ENCODE assay signal across 1 cellular context in the genomic region with DNA sequence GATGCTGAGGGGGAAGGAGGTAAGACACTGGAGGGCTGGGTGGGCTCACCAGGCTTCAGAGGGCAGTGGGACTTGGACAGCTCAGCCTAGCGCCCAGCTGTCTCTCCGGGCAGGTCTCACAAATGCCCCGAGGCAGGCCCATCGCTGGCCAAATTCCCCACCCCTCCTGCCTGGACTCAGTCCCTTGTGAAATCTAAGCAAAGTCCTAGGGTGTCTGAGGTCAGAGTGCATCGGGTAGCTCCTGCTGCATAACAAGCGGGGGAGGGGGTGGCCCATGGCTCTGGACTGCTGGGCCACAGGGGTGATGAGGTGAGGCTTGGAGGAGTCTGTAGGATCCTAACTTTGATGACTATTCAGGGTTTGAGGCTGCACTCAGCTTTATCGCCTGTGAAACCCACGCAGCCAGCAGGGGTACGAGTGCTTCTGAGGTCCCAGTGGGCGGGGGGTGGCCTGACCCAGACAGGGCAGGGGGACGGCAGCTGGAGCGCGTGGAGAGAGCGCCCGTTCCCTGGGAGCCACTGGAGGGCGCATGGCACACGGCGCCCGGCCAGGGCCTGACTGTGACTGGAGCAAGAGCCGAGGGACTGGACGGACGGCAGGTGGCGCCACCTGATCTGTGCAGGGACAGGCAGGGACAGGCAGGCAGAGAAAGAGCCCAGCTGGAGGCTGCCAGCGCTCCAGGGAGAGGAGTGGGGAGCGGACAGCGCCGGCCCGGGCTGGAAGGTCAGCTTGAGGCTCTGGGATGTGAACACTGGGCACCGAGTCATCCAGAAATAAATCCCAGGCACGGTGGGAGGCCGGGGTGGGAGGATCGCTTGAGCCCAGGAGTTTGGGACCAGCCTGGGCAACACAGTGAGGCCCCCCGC.
A peak's percentile ranks its signal among the peaks of the same experiment; 100 is the strongest.
TF ChIP-seq lines count a peak whose summit lies in the region.

No MANE protein-coding gene starts in this region.

TF ChIP-seq in GM12878, 131 proteins besides CTCF, POLR2A, EP300 and RAD21 (continued from another document and continues in another):
- TF ChIP-seq, protein P1, sequence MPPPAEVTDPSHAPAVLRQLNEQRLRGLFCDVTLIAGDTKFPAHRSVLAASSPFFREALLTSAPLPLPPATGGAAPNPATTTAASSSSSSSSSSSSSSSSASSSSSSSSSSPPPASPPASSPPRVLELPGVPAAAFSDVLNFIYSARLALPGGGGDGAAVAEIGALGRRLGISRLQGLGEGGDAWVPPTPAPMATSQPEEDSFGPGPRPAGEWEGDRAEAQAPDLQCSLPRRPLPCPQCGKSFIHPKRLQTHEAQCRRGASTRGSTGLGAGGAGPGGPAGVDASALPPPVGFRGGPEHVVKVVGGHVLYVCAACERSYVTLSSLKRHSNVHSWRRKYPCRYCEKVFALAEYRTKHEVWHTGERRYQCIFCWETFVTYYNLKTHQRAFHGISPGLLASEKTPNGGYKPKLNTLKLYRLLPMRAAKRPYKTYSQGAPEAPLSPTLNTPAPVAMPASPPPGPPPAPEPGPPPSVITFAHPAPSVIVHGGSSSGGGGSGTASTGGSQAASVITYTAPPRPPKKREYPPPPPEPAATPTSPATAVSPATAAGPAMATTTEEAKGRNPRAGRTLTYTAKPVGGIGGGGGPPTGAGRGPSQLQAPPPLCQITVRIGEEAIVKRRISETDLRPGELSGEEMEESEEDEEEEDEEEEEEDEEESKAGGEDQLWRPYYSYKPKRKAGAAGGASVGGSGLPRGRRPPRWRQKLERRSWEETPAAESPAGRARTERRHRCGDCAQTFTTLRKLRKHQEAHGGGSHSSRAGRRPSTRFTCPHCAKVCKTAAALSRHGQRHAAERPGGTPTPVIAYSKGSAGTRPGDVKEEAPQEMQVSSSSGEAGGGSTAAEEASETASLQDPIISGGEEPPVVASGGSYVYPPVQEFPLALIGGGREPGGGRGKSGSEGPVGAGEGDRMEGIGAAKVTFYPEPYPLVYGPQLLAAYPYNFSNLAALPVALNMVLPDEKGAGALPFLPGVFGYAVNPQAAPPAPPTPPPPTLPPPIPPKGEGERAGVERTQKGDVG (CRISPR knock-in tag; IDR thresholded peaks at IDR 0.05) = no peak
- TF ChIP-seq SMC3 (IDR thresholded peaks at IDR 0.05; ENCODE audit: borderline replicate concordance, low read length) = peak; percentile 100
- no peak for TF ChIP-seq MTA2 (IDR thresholded peaks at IDR 0.05; ENCODE audit: low read depth)
- TF ChIP-seq BMI1 (IDR thresholded peaks at IDR 0.05; ENCODE audit: borderline replicate concordance) = no peak
- TF ChIP-seq MXI1 (IDR thresholded peaks at IDR 0.05; ENCODE audit: low read depth, low read length) = no peak; the same call in 1 of the 2 replicates
- TF ChIP-seq BCL11A (IDR thresholded peaks at IDR 0.05; ENCODE audit: low read depth, low read length) = no peak
- no peak for TF ChIP-seq SIX5 (IDR thresholded peaks at IDR 0.05; ENCODE audit: low read depth, low read length, severe bottlenecking)
- TF ChIP-seq EZH2 (IDR thresholded peaks at IDR 0.05; ENCODE audit: borderline replicate concordance, control insufficient read depth, low read depth, low read length) = no peak
- peak; percentile 89 for TF ChIP-seq YY1 (IDR thresholded peaks at IDR 0.05; ENCODE audit: low read depth, low read length)
- peak; percentile 18; the same call in 1 of the 2 replicates for TF ChIP-seq ZNF24 (IDR thresholded peaks at IDR 0.05)
- TF ChIP-seq ATF7 (IDR thresholded peaks at IDR 0.05; ENCODE audit: low read depth) = no peak
- TF ChIP-seq, protein P2, sequence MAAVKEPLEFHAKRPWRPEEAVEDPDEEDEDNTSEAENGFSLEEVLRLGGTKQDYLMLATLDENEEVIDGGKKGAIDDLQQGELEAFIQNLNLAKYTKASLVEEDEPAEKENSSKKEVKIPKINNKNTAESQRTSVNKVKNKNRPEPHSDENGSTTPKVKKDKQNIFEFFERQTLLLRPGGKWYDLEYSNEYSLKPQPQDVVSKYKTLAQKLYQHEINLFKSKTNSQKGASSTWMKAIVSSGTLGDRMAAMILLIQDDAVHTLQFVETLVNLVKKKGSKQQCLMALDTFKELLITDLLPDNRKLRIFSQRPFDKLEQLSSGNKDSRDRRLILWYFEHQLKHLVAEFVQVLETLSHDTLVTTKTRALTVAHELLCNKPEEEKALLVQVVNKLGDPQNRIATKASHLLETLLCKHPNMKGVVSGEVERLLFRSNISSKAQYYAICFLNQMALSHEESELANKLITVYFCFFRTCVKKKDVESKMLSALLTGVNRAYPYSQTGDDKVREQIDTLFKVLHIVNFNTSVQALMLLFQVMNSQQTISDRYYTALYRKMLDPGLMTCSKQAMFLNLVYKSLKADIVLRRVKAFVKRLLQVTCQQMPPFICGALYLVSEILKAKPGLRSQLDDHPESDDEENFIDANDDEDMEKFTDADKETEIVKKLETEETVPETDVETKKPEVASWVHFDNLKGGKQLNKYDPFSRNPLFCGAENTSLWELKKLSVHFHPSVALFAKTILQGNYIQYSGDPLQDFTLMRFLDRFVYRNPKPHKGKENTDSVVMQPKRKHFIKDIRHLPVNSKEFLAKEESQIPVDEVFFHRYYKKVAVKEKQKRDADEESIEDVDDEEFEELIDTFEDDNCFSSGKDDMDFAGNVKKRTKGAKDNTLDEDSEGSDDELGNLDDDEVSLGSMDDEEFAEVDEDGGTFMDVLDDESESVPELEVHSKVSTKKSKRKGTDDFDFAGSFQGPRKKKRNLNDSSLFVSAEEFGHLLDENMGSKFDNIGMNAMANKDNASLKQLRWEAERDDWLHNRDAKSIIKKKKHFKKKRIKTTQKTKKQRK (IDR thresholded peaks at IDR 0.05; ENCODE audit: low read depth, low read length) = no peak
- TF ChIP-seq, protein P3, sequence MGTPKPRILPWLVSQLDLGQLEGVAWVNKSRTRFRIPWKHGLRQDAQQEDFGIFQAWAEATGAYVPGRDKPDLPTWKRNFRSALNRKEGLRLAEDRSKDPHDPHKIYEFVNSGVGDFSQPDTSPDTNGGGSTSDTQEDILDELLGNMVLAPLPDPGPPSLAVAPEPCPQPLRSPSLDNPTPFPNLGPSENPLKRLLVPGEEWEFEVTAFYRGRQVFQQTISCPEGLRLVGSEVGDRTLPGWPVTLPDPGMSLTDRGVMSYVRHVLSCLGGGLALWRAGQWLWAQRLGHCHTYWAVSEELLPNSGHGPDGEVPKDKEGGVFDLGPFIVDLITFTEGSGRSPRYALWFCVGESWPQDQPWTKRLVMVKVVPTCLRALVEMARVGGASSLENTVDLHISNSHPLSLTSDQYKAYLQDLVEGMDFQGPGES (IDR thresholded peaks at IDR 0.05) = peak; percentile 43; the same call in 1 of the 2 replicates
- TF ChIP-seq FOXM1 (IDR thresholded peaks at IDR 0.05; ENCODE audit: low read depth, low read length) = peak; percentile 68
- no peak for TF ChIP-seq ASH2L (IDR thresholded peaks at IDR 0.05; ENCODE audit: borderline replicate concordance, low read depth)
- TF ChIP-seq, protein P4, sequence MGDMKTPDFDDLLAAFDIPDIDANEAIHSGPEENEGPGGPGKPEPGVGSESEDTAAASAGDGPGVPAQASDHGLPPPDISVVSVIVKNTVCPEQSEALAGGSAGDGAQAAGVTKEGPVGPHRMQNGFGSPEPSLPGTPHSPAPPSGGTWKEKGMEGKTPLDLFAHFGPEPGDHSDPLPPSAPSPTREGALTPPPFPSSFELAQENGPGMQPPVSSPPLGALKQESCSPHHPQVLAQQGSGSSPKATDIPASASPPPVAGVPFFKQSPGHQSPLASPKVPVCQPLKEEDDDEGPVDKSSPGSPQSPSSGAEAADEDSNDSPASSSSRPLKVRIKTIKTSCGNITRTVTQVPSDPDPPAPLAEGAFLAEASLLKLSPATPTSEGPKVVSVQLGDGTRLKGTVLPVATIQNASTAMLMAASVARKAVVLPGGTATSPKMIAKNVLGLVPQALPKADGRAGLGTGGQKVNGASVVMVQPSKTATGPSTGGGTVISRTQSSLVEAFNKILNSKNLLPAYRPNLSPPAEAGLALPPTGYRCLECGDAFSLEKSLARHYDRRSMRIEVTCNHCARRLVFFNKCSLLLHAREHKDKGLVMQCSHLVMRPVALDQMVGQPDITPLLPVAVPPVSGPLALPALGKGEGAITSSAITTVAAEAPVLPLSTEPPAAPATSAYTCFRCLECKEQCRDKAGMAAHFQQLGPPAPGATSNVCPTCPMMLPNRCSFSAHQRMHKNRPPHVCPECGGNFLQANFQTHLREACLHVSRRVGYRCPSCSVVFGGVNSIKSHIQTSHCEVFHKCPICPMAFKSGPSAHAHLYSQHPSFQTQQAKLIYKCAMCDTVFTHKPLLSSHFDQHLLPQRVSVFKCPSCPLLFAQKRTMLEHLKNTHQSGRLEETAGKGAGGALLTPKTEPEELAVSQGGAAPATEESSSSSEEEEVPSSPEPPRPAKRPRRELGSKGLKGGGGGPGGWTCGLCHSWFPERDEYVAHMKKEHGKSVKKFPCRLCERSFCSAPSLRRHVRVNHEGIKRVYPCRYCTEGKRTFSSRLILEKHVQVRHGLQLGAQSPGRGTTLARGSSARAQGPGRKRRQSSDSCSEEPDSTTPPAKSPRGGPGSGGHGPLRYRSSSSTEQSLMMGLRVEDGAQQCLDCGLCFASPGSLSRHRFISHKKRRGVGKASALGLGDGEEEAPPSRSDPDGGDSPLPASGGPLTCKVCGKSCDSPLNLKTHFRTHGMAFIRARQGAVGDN (IDR thresholded peaks at IDR 0.05) = peak; percentile 67
- peak; percentile 79 for TF ChIP-seq IKZF1 (conservative IDR thresholded peaks at IDR 0.05)
- TF ChIP-seq IKZF2 (IDR thresholded peaks at IDR 0.05) = peak; percentile 28 to 65; a peak in 3 of 4 replicates
- peak; percentile 67 for TF ChIP-seq NR2F1 (conservative IDR thresholded peaks at IDR 0.05)
- no peak for TF ChIP-seq SPI1 (IDR thresholded peaks at IDR 0.05; ENCODE audit: borderline replicate concordance, insufficient read depth, low read depth, low read length)
- TF ChIP-seq SREBF1 (IDR thresholded peaks at IDR 0.05; ENCODE audit: low read length) = no peak
- TF ChIP-seq, protein P5, sequence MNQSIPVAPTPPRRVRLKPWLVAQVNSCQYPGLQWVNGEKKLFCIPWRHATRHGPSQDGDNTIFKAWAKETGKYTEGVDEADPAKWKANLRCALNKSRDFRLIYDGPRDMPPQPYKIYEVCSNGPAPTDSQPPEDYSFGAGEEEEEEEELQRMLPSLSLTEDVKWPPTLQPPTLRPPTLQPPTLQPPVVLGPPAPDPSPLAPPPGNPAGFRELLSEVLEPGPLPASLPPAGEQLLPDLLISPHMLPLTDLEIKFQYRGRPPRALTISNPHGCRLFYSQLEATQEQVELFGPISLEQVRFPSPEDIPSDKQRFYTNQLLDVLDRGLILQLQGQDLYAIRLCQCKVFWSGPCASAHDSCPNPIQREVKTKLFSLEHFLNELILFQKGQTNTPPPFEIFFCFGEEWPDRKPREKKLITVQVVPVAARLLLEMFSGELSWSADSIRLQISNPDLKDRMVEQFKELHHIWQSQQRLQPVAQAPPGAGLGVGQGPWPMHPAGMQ (IDR thresholded peaks at IDR 0.05; ENCODE audit: borderline replicate concordance) = no peak
- TF ChIP-seq NFYA (IDR thresholded peaks at IDR 0.05; ENCODE audit: borderline replicate concordance, low read depth, low read length) = no peak
- TF ChIP-seq SREBF2 (IDR thresholded peaks at IDR 0.05; ENCODE audit: low read length) = no peak
- no peak; the same call in 1 of the 2 replicates for TF ChIP-seq GATAD2B (conservative IDR thresholded peaks at IDR 0.05; ENCODE audit: low read depth)
- TF ChIP-seq KLF5 (IDR thresholded peaks at IDR 0.05; ENCODE audit: partially characterized antibody) = no peak
- TF ChIP-seq ZNF622 (IDR thresholded peaks at IDR 0.05) = no peak
- no peak for TF ChIP-seq ETV6 (conservative IDR thresholded peaks at IDR 0.05 in 1 of 2, IDR thresholded peaks at IDR 0.05 in 1 of 2; ENCODE audit: borderline replicate concordance in 1 of 2, low read depth in 1 of 2)
- TF ChIP-seq SUZ12 (IDR thresholded peaks at IDR 0.05; ENCODE audit: unreplicated experiment) = no peak
- TF ChIP-seq NFXL1 (IDR thresholded peaks at IDR 0.05; ENCODE audit: borderline replicate concordance) = no peak
- TF ChIP-seq MYC (IDR thresholded peaks at IDR 0.05; ENCODE audit: insufficient read depth, insufficient read length, insufficient replicate concordance, low read length, severe bottlenecking) = peak; percentile 37
- TF ChIP-seq POLR2AphosphoS5 (IDR thresholded peaks at IDR 0.05; ENCODE audit: low read length) = no peak
- TF ChIP-seq EED (IDR thresholded peaks at IDR 0.05; ENCODE audit: low read depth) = peak; percentile 61; the same call in 1 of the 2 replicates
- 0 out of 2 replicates have a peak, but pooled peaks have one; percentile 69 for TF ChIP-seq TARDBP (IDR thresholded peaks at IDR 0.05; ENCODE audit: borderline replicate concordance)
- no peak for TF ChIP-seq TCF7 (IDR thresholded peaks at IDR 0.05; ENCODE audit: borderline replicate concordance)
- no peak for TF ChIP-seq WRNIP1 (IDR thresholded peaks at IDR 0.05; ENCODE audit: borderline replicate concordance, low read depth, low read length)
- TF ChIP-seq CREM (IDR thresholded peaks at IDR 0.05; ENCODE audit: low read depth) = no peak; the same call in 1 of the 2 replicates
- TF ChIP-seq GABPA (IDR thresholded peaks at IDR 0.05; ENCODE audit: low read depth) = no peak
- no peak for TF ChIP-seq BRCA1 (IDR thresholded peaks at IDR 0.05; ENCODE audit: low read depth, low read length)
- TF ChIP-seq, protein P6, sequence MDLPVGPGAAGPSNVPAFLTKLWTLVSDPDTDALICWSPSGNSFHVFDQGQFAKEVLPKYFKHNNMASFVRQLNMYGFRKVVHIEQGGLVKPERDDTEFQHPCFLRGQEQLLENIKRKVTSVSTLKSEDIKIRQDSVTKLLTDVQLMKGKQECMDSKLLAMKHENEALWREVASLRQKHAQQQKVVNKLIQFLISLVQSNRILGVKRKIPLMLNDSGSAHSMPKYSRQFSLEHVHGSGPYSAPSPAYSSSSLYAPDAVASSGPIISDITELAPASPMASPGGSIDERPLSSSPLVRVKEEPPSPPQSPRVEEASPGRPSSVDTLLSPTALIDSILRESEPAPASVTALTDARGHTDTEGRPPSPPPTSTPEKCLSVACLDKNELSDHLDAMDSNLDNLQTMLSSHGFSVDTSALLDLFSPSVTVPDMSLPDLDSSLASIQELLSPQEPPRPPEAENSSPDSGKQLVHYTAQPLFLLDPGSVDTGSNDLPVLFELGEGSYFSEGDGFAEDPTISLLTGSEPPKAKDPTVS (IDR thresholded peaks at IDR 0.05; ENCODE audit: low read depth, low read length) = no peak
- TF ChIP-seq RCOR1 (conservative IDR thresholded peaks at IDR 0.05; ENCODE audit: low read depth, low read length) = no peak
- TF ChIP-seq RELA (IDR thresholded peaks at IDR 0.05; ENCODE audit: borderline replicate concordance, partially characterized antibody) = peak; percentile 68
- TF ChIP-seq FOS (IDR thresholded peaks at IDR 0.05; ENCODE audit: borderline replicate concordance, extremely low read depth, insufficient read length) = no peak
- TF ChIP-seq IRF4 (IDR thresholded peaks at IDR 0.05; ENCODE audit: low read depth, low read length) = peak; percentile 57; the same call in 1 of the 2 replicates
